11 cellular contexts compared by ENCODE assay signal in genomic region chr2:238262496-238263122, GRCh38. TPM values are rescaled to one million over a fixed set of nuclear protein-coding genes. Genes with fewer than 3 reads are reported as not detected.
DNase-seq lines count a peak whose midpoint lies in the region; ATAC-seq, FAIRE-seq and TF ChIP-seq lines count a peak whose summit lies in the region.
"Had no signal": no experiment of that assay in that cellular context is flagged by ENCODE, and none has a peak within 500 bp of the region (broad histone marks: within the 10 kb centered on the region; RNA-seq: fewer than 3 reads in every experiment).

No MANE protein-coding gene starts in this region.

- no peaks in the 10 kb centered on the region for H3K9me3 ChIP-seq in lower lobe of right lung
- H3K9me3 ChIP-seq in stomach smooth muscle (ENCODE audit: control insufficient read depth in 2 of 2, low read length in 2 of 2): no peaks in the 10 kb centered on the region
- no peaks in the 10 kb centered on the region for H3K9me3 ChIP-seq in HAP-1
- H3K9me3 ChIP-seq: MG63 had no signal

- FAIRE-seq in HTR-8/SVneo (lab: Jason Lieb, UNC): peak; percentile 51

- ATAC-seq in lower lobe of right lung: no peak
- ATAC-seq in GM21390 (IDR thresholded peaks at IDR 0.05; ENCODE audit: unreplicated experiment): no peak

- peak overlapping the region; percentile 14 to 66 for H3K27ac ChIP-seq in coronary artery
- peak overlapping the region; percentile 50 for H3K27ac ChIP-seq in lower lobe of right lung
- H3K27ac ChIP-seq in stomach smooth muscle (ENCODE audit: low read length): peak overlapping the region; percentile 46

- TF ChIP-seq CTCF in coronary artery (IDR thresholded peaks at IDR 0.05) (no peak), lower lobe of right lung (IDR thresholded peaks at IDR 0.05) (no peak)

- peak overlapping the region in 1 of 2 donors; percentile 13 for H3K9ac ChIP-seq in stomach smooth muscle (ENCODE audit: low read length in 2 of 2)

- peaks cover 80% of the 10 kb centered on the region for H3K36me3 ChIP-seq in lower lobe of right lung
- H3K36me3 ChIP-seq in stomach smooth muscle (ENCODE audit: control insufficient read depth in 2 of 2, insufficient read depth in 2 of 2, low read length in 2 of 2): peaks cover 64 to 68% of the 10 kb centered on the region in 2 donors
- peaks cover 7% of the 10 kb centered on the region for H3K36me3 ChIP-seq in HAP-1 (replicated peaks)
- H3K36me3 ChIP-seq: MG63 had no signal

- peaks cover 40% of the 10 kb centered on the region for H3K4me1 ChIP-seq in lower lobe of right lung
- H3K4me1 ChIP-seq in stomach smooth muscle (ENCODE audit: control insufficient read depth, insufficient read depth, low read length): peaks cover 20% of the 10 kb centered on the region
- H3K4me1 ChIP-seq in HAP-1: no peaks in the 10 kb centered on the region

- H3K27me3 ChIP-seq in lower lobe of right lung (ENCODE audit: low read depth) (no peaks in the 10 kb centered on the region), stomach smooth muscle (ENCODE audit: control insufficient read depth in 1 of 2, insufficient read depth in 2 of 2, low read length in 2 of 2) (no peaks in the 10 kb centered on the region), HAP-1 (ENCODE audit: low read depth) (no peaks in the 10 kb centered on the region)
- H3K27me3 ChIP-seq: MG63 had no signal

- no peak for DNase-seq in HTR-8/SVneo (ENCODE audit: insufficient read length, low spot score)
- no peak for DNase-seq in coronary artery (ENCODE audit: low spot score)
- peak; percentile 38 for DNase-seq in lower lobe of right lung
- DNase-seq in HAP-1 (ENCODE audit: low spot score in 2 of 2): no peak
- DNase-seq in retina: no peak
- no peak for DNase-seq in stimulated activated CD4-positive, alpha-beta T cell treated with anti-CD3 and anti-CD28 coated beads, Interleukin-12 subunit alpha, Interleukin-12 subunit beta, amount 100 ng/mL, for 4 hours
- DNase-seq: activated gamma-delta T cell had no signal

- no peak overlapping the region for H3K4me3 ChIP-seq in coronary artery
- no peak overlapping the region for H3K4me3 ChIP-seq in lower lobe of right lung
- no peak overlapping the region for H3K4me3 ChIP-seq in stomach smooth muscle (ENCODE audit: low read length in 2 of 2)
- H3K4me3 ChIP-seq in HAP-1: no peak overlapping the region
- H3K4me3 ChIP-seq: MG63, skin epidermis had no signal

- intact Hi-C loops in lower lobe of right lung (cut with DNase I): no loop called here

- in situ Hi-C loops in HAP-1 (cut with MboI; ENCODE audit: low sequenced_read_pairs): loop anchor here (10.0 kb wide), 1 partner anchor 408 kb away; the partner anchor contains the start of gene RAMP1

RNA-seq across cellular contexts. Expression of gene HES6, which starts 22.8 kb away (rescaled TPM):
- 6.1 TPM for total RNA-seq in lower lobe of right lung

RNA-seq across cellular contexts. Expression of gene PER2, which starts 25.8 kb away (rescaled TPM):
- 24.9 TPM for total RNA-seq in lower lobe of right lung

RNA-seq across cellular contexts. Expression of gene TRAF3IP1, which starts 57.7 kb away (rescaled TPM):
- 21.7 TPM for total RNA-seq in lower lobe of right lung

RNA-seq across cellular contexts. Expression of gene ILKAP, which starts 59.1 kb away (rescaled TPM):
- total RNA-seq in lower lobe of right lung: 43.4 TPM
